Comparison of ENCODE assay signal across 1 cellular context in genomic region chr2:7674606-7675005, GRCh38.
TF ChIP-seq lines count a peak whose summit lies in the region.

No MANE protein-coding gene starts in this region.

TF ChIP-seq in WTC11, 78 proteins besides CTCF, POLR2A, EP300 and RAD21 (continued from another document):
- TF ChIP-seq ZNF532 (CRISPR knock-in tag; IDR thresholded peaks at IDR 0.05; ENCODE audit: borderline replicate concordance): no peak
- TF ChIP-seq MAX (CRISPR knock-in tag; IDR thresholded peaks at IDR 0.05): no peak
- no peak for TF ChIP-seq ZNF425 (CRISPR knock-in tag; conservative IDR thresholded peaks at IDR 0.05)
- no peak for TF ChIP-seq RELA (CRISPR knock-in tag; IDR thresholded peaks at IDR 0.05; ENCODE audit: borderline replicate concordance)
- no peak for TF ChIP-seq ZNF138 (CRISPR knock-in tag; conservative IDR thresholded peaks at IDR 0.05)
- no peak for TF ChIP-seq ZBTB21 (CRISPR knock-in tag; IDR thresholded peaks at IDR 0.05; ENCODE audit: borderline replicate concordance)
